Comparison of ENCODE assay signal across 14 cellular contexts in the genomic region with DNA sequence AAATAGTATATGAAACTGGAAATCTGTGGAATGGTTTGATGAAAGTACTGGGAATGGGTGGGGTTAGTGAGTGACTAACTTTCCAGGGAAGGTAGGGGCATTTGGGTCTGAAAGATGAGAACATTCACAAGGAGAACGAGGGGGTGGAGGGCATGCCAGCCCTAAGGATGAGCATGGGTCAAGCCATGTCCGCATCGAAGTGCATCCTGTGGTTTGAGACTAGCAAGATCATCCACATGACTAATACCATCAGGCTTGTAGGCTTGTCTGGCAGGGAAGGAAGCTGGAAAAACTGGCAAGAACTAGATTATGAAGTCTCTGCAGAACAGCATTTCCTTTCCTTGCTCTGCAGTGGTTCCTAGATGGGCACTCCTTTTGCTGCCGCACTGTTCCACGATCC.
DNase-seq lines count a peak whose midpoint lies in the region; ATAC-seq, FAIRE-seq and TF ChIP-seq lines count a peak whose summit lies in the region.
"Had no signal": no experiment of that assay in that cellular context is flagged by ENCODE, and none has a peak within 500 bp of the region (broad histone marks: within the 10 kb centered on the region; RNA-seq: fewer than 3 reads in every experiment).

No MANE protein-coding gene starts in this region.

- no peaks in the 10 kb centered on the region for H3K9me3 ChIP-seq in gastrocnemius medialis
- H3K9me3 ChIP-seq: thoracic aorta had no signal

- TF ChIP-seq CTCF in bronchial epithelial cell (IDR thresholded peaks at IDR 0.05; ENCODE audit: insufficient read depth, low read length, severe bottlenecking), result no peak
- no peak for TF ChIP-seq CTCF in gastrocnemius medialis (IDR thresholded peaks at IDR 0.05 in 4 of 5, conservative IDR thresholded peaks at IDR 0.05 in 1 of 5)

- intact Hi-C loops in gastrocnemius medialis (cut with DNase I; ENCODE audit: low total_unique reads), result no loop called here

- in situ Hi-C loops in gastrocnemius medialis (cut with MboI; ENCODE audit: low sequenced_read_pairs in 4 of 4), result loop anchor here (10.0 to 25.0 kb wide), 7 partner anchors 196 to 518 kb away; partner anchors contain the start of gene ROR1 (in 2 of the 4)

- ATAC-seq in HG03571 (IDR thresholded peaks at IDR 0.05; ENCODE audit: unreplicated experiment) (no peak), gastrocnemius medialis (no peak)

- no peak for FAIRE-seq in bronchial epithelial cell (lab: Jason Lieb, UNC)
- FAIRE-seq: GM12891 had no signal

- no peak for TF ChIP-seq POLR2A in gastrocnemius medialis (IDR thresholded peaks at IDR 0.05)

- H3K4me1 ChIP-seq in gastrocnemius medialis, result peaks cover 0 to 9% of the 10 kb centered on the region in 2 donors

- peak; percentile 62 for DNase-seq in AG08396 (ENCODE audit: low spot score)
- peak; percentile 99 for DNase-seq in LHCN-M2 (ENCODE audit: low read depth)
- DNase-seq in bronchial epithelial cell (ENCODE audit: low read depth), result peak; percentile 90
- DNase-seq in kidney tubule cell (ENCODE audit: low spot score), result peak; percentile 99
- DNase-seq in activated T-cell treated with anti-CD3 and anti-CD28 coated beads for 4 hours, result no peak
- DNase-seq in AML-193 (lab: John Stamatoyannopoulos, UW), result no peak
- no peak for DNase-seq in gastrocnemius medialis
- DNase-seq: activated naive CD4-positive, alpha-beta T cell treated with anti-CD3 and anti-CD28 coated beads for 36 hours; effector memory CD4-positive, alpha-beta T cell; KG1; NCI-H345 had no signal

- H3K4me3 ChIP-seq in bronchial epithelial cell (ENCODE audit: low read depth, low read length), result no peak overlapping the region
- H3K4me3 ChIP-seq in gastrocnemius medialis, result no peak overlapping the region
- H3K4me3 ChIP-seq: thoracic aorta had no signal

- no peak overlapping the region for H3K27ac ChIP-seq in gastrocnemius medialis
- H3K27ac ChIP-seq: thoracic aorta had no signal

- H3K36me3 ChIP-seq in bronchial epithelial cell (ENCODE audit: control insufficient read depth, insufficient read depth, low read length), result no peaks in the 10 kb centered on the region
- no peaks in the 10 kb centered on the region for H3K36me3 ChIP-seq in gastrocnemius medialis
- H3K36me3 ChIP-seq: thoracic aorta had no signal

- H3K27me3 ChIP-seq in bronchial epithelial cell (ENCODE audit: control insufficient read depth, insufficient read depth, low read length), result no peaks in the 10 kb centered on the region
- H3K27me3 ChIP-seq in gastrocnemius medialis, result no peaks in the 10 kb centered on the region

Comparison
In these comparisons a context has a peak if more than half of its experiments do, and no peak if none do; other contexts are left out.
1. DNase-seq: peak in AG08396 (single experiment), LHCN-M2 (single experiment), bronchial epithelial cell (single experiment) and kidney tubule cell (single experiment); none in activated T-cell treated with anti-CD3 and anti-CD28 coated beads for 4 hours (single experiment), AML-193 (0 of 2) and gastrocnemius medialis (0 of 2).